In genomic region chr9:124769451-124770358, GRCh38 we compare ENCODE assay signal across 8 cellular contexts. TPM values are rescaled to one million over a fixed set of nuclear protein-coding genes. Genes with fewer than 3 reads are reported as not detected.
DNase-seq lines count a peak whose midpoint lies in the region; ATAC-seq and TF ChIP-seq lines count a peak whose summit lies in the region.

No MANE protein-coding gene starts in this region.

- peaks cover 70% of the 10 kb centered on the region for H3K27me3 ChIP-seq in CD4-positive, alpha-beta T cell (ENCODE audit: control insufficient read depth, insufficient read depth, low read length)
- H3K27me3 ChIP-seq in HUES64 (ENCODE audit: insufficient read depth, low read length), result peaks cover 28% of the 10 kb centered on the region
- H3K27me3 ChIP-seq in gastroesophageal sphincter, result peaks cover 63% of the 10 kb centered on the region

- peaks cover 43% of the 10 kb centered on the region for H3K4me1 ChIP-seq in HUES64 (ENCODE audit: insufficient read depth, low read length)
- H3K4me1 ChIP-seq in gastroesophageal sphincter, result peaks cover 0 to 28% (median 7%) of the 10 kb centered on the region in 3 donors

- intact Hi-C loops in CD4-positive, alpha-beta T cell (cut with DNase I, micrococcal nuclease), result loop anchor here (2.0 to 5.0 kb wide), 3 partner anchors 171 to 373 kb away; partner anchors contain the start of genes GOLGA1 (in 1 of the 2), PSMB7 (in 1 of the 2) and SCAI (in 1 of the 2)
- intact Hi-C loops in activated CD4-positive, alpha-beta memory T cell treated with anti-CD3 and anti-CD28 coated beads for 36 hours (cut with micrococcal nuclease), result loop anchor here (2.0 to 5.0 kb wide), 4 partner anchors 15 to 473 kb away; partner anchors contain the start of genes GOLGA1 and HSPA5
- intact Hi-C loops in posterior vena cava (cut with DNase I), result loop anchor here in 1 of 2 donors (10.0 kb wide), 1 partner anchor 605 kb away; no protein-coding TSS in a partner anchor

- H3K27ac Mint-ChIP-seq in CD4-positive, alpha-beta T cell, result no peak overlapping the region
- no peak overlapping the region for H3K27ac Mint-ChIP-seq in activated CD4-positive, alpha-beta memory T cell treated with anti-CD3 and anti-CD28 coated beads for 36 hours

- WGBS in HUES64, result under 1% methylated on average over 53 of the region's 57 CpGs
- 3 to 4% methylated on average over 15 to 48 of the region's 57 CpGs for WGBS in gastroesophageal sphincter (ENCODE audit: low coverage in 1 of 2), 2 donors

- no peak overlapping the region for H3K27ac ChIP-seq in CD4-positive, alpha-beta T cell (ENCODE audit: low read depth, low read length)
- H3K27ac ChIP-seq in HUES64 (ENCODE audit: low read depth, low read length) (peak overlapping the region; percentile 72; the same call in 1 of the 2 replicates), gastroesophageal sphincter (peak overlapping the region in 1 of 4 donors; percentile 81)

- ATAC-seq in CD4-positive, alpha-beta T cell (ENCODE audit: poor library complexity), result no peak
- ATAC-seq in gastroesophageal sphincter (no peak), GM19035 (IDR thresholded peaks at IDR 0.05; ENCODE audit: unreplicated experiment) (no peak)

- TF ChIP-seq EP300 in gastroesophageal sphincter (IDR thresholded peaks at IDR 0.05), result no peak

- no peaks in the 10 kb centered on the region for H3K36me3 ChIP-seq in HUES64 (ENCODE audit: insufficient read depth, low read length)
- H3K36me3 ChIP-seq in gastroesophageal sphincter, result no peaks in the 10 kb centered on the region

- H3K27me3 Mint-ChIP-seq in CD4-positive, alpha-beta T cell, result peaks cover 88% of the 10 kb centered on the region
- H3K27me3 Mint-ChIP-seq in activated CD4-positive, alpha-beta memory T cell treated with anti-CD3 and anti-CD28 coated beads for 36 hours, result peaks cover 60% of the 10 kb centered on the region

- H3K9me3 ChIP-seq in CD4-positive, alpha-beta T cell (ENCODE audit: control insufficient read depth, low read length), result no peaks in the 10 kb centered on the region
- no peaks in the 10 kb centered on the region for H3K9me3 ChIP-seq in HUES64 (ENCODE audit: insufficient read depth, low read depth, low read length)
- no peaks in the 10 kb centered on the region for H3K9me3 ChIP-seq in gastroesophageal sphincter

- DNase-seq in CD4-positive, alpha-beta T cell, result no peak
- peak; percentile 19 for DNase-seq in activated CD4-positive, alpha-beta memory T cell treated with anti-CD3 and anti-CD28 coated beads for 36 hours
- DNase-seq in posterior vena cava (ENCODE audit: low spot score) (peak; percentile 87), HPDE6-E6E7 (ENCODE audit: extremely low spot score) (no peak), NCI-H1436 (lab: John Stamatoyannopoulos, UW) (no peak)

- POLR2A ChIA-PET in CD4-positive, alpha-beta T cell (lab: Charles Lee), result interaction anchor here (1.0 to 4.4 kb wide), 4 partner anchors 8 to 100 kb away, joined by 3 to 21 read pairs (median 4); partner anchors contain the start of genes ARPC5L and RPL35
- POLR2A ChIA-PET in activated CD4-positive, alpha-beta memory T cell treated with anti-CD3 and anti-CD28 coated beads for 36 hours (lab: Charles Lee), result interaction anchor here (0.7 to 3.4 kb wide), 3 partner anchors 84 to 91 kb away, joined by 3 to 18 read pairs (median 6); partner anchors contain the start of gene WDR38

- no peak for TF ChIP-seq CTCF in CD4-positive, alpha-beta T cell (IDR thresholded peaks at IDR 0.05)
- no peak for TF ChIP-seq CTCF in gastroesophageal sphincter (IDR thresholded peaks at IDR 0.05)

- no peaks in the 10 kb centered on the region for H3K36me3 Mint-ChIP-seq in CD4-positive, alpha-beta T cell (ENCODE audit: low read depth)
- H3K36me3 Mint-ChIP-seq in activated CD4-positive, alpha-beta memory T cell treated with anti-CD3 and anti-CD28 coated beads for 36 hours, result no peaks in the 10 kb centered on the region

- no peak for TF ChIP-seq POLR2A in gastroesophageal sphincter (IDR thresholded peaks at IDR 0.05)

- H3K4me3 ChIP-seq in HUES64 (ENCODE audit: low read length), result peak overlapping the region; percentile 85
- peak overlapping the region; percentile 61 to 75 for H3K4me3 ChIP-seq in gastroesophageal sphincter

- H3K4me1 Mint-ChIP-seq in CD4-positive, alpha-beta T cell (ENCODE audit: low read depth), result peaks cover 39% of the 10 kb centered on the region
- peaks cover 39% of the 10 kb centered on the region for H3K4me1 Mint-ChIP-seq in activated CD4-positive, alpha-beta memory T cell treated with anti-CD3 and anti-CD28 coated beads for 36 hours (ENCODE audit: low read depth)

- H3K9ac ChIP-seq in HUES64 (ENCODE audit: low read depth, low read length), result peak overlapping the region; percentile 68

- peak overlapping the region; percentile 89 for H3K4me3 Mint-ChIP-seq in CD4-positive, alpha-beta T cell
- H3K4me3 Mint-ChIP-seq in activated CD4-positive, alpha-beta memory T cell treated with anti-CD3 and anti-CD28 coated beads for 36 hours, result peak overlapping the region; percentile 79

- no peaks in the 10 kb centered on the region for H3K9me3 Mint-ChIP-seq in CD4-positive, alpha-beta T cell
- H3K9me3 Mint-ChIP-seq in activated CD4-positive, alpha-beta memory T cell treated with anti-CD3 and anti-CD28 coated beads for 36 hours, result no peaks in the 10 kb centered on the region

- CTCF ChIA-PET in CD4-positive, alpha-beta T cell (lab: Charles Lee), result interaction anchor here (0.6 to 9.2 kb wide), 3 partner anchors 84 to 92 kb away, joined by 3 to 106 read pairs (median 3); partner anchors contain the start of genes ARPC5L, RPL35 and WDR38
- CTCF ChIA-PET in activated CD4-positive, alpha-beta memory T cell treated with anti-CD3 and anti-CD28 coated beads for 36 hours (lab: Charles Lee), result interaction anchor here (0.9 to 15.7 kb wide), 8 partner anchors 8 to 153 kb away, joined by 3 to 530 read pairs (median 5); partner anchors contain the start of genes OLFML2A and WDR38

RNA-seq across cellular contexts. Expression of gene NR6A1, which starts 1.4 kb away (rescaled TPM):
- total RNA-seq in CD4-positive, alpha-beta T cell, result not detected
- 126 TPM for polyA plus RNA-seq in HUES64 (2013, experiment 1 of 2)
- 126 TPM for polyA plus RNA-seq in HUES64 (2013, experiment 2 of 2)
- total RNA-seq in activated CD4-positive, alpha-beta memory T cell treated with anti-CD3 and anti-CD28 coated beads for 36 hours, result under 1 TPM; 0.61 to 0.83 TPM
- total RNA-seq in gastroesophageal sphincter, result 1 to 10 TPM in 1 of 4 donors, under 1 TPM in 3; 0.16 to 4.4 (median 0.62) TPM
- total RNA-seq in posterior vena cava, result under 1 TPM; 0.23 to 0.76 TPM

RNA-seq across cellular contexts. Expression of gene OLFML2A, which starts 7.2 kb away (rescaled TPM):
- total RNA-seq in CD4-positive, alpha-beta T cell, result not detected
- polyA plus RNA-seq in HUES64 (2013, experiment 1 of 2), result 4.2 TPM
- polyA plus RNA-seq in HUES64 (2013, experiment 2 of 2), result 5.8 TPM
- not detected for total RNA-seq in activated CD4-positive, alpha-beta memory T cell treated with anti-CD3 and anti-CD28 coated beads for 36 hours
- 10 to 100 TPM; 21.7 to 85.7 (median 43.2) TPM for total RNA-seq in gastroesophageal sphincter
- 1 to 10 TPM; 7.8 to 9.1 TPM for total RNA-seq in posterior vena cava

Comparison
In these comparisons a context has a peak if more than half of its experiments do, and no peak if none do; other contexts are left out.
1. DNase-seq: peak in activated CD4-positive, alpha-beta memory T cell treated with anti-CD3 and anti-CD28 coated beads for 36 hours (single experiment) and posterior vena cava (single experiment); none in CD4-positive, alpha-beta T cell (0 of 10), HPDE6-E6E7 (single experiment) and NCI-H1436 (single experiment).
2. RNA of gene OLFML2A, which starts 7.2 kb away (total RNA-seq): 21.7 to 85.7 TPM in gastroesophageal sphincter and 7.8 to 9.1 TPM in posterior vena cava; not detected in CD4-positive, alpha-beta T cell and not detected in activated CD4-positive, alpha-beta memory T cell treated with anti-CD3 and anti-CD28 coated beads for 36 hours; every median in the first group is over 4 times any median in the second.